In genomic region chr2:86732837-86733236, GRCh38 we compare ENCODE assay signal across 10 cellular contexts. TPM values are rescaled to one million over a fixed set of nuclear protein-coding genes. Genes with fewer than 3 reads are reported as not detected.
DNase-seq lines count a peak whose midpoint lies in the region; ATAC-seq, FAIRE-seq and TF ChIP-seq lines count a peak whose summit lies in the region.
"Not testable (repeated sequence)": the region's sequence is repeated elsewhere in the genome, so short reads cannot be mapped to it uniquely, and the experiment has no call there.
"Had no signal": no experiment of that assay in that cellular context is flagged by ENCODE, and none has a peak within 500 bp of the region (broad histone marks: within the 10 kb centered on the region; RNA-seq: fewer than 3 reads in every experiment).

No MANE protein-coding gene starts in this region.

- H3K23ac ChIP-seq in IMR-90 (ENCODE audit: low read depth, low read length): not testable (repeated sequence)

- not testable (repeated sequence) for H3K4ac ChIP-seq in IMR-90 (ENCODE audit: low read depth, low read length)

- H3K79me2 ChIP-seq in HepG2 (ENCODE audit: insufficient read depth, low read length): peaks cover 11% of the 10 kb centered on the region

- H3K4me3 ChIP-seq in IMR-90 (ENCODE audit: insufficient read depth, low read depth, low read length); HepG2 (replicated peaks in 1 of 3; ENCODE audit: insufficient read depth in 1 of 3, low read depth in 2 of 3, low read length in 3 of 3); right lobe of liver: not testable (repeated sequence)

- H4K5ac ChIP-seq in IMR-90 (ENCODE audit: low read depth, low read length): not testable (repeated sequence)

- not testable (repeated sequence) for H3K79me1 ChIP-seq in IMR-90 (ENCODE audit: low read depth in 1 of 2, low read length in 2 of 2)

- not testable (repeated sequence) for H2AFZ ChIP-seq in IMR-90 (replicated peaks; ENCODE audit: low read length, poor library complexity); HepG2 (ENCODE audit: low read length)

- not testable (repeated sequence) for H2AK9ac ChIP-seq in IMR-90 (replicated peaks; ENCODE audit: low read depth, low read length, poor library complexity)

- not testable (repeated sequence) for H4K91ac ChIP-seq in IMR-90 (ENCODE audit: insufficient read depth, low read depth, low read length)

- TF ChIP-seq POLR2A in IMR-90 (IDR thresholded peaks at IDR 0.05; ENCODE audit: low read depth, low read length); HepG2 (IDR thresholded peaks at IDR 0.05; ENCODE audit: insufficient read depth in 1 of 2, low read depth in 2 of 2, low read length in 2 of 2); right lobe of liver (IDR thresholded peaks at IDR 0.05): not testable (repeated sequence)

- H3K9me3 ChIP-seq in IMR-90 (ENCODE audit: control insufficient read depth, insufficient read depth, low read length); HepG2 (ENCODE audit: low read length); right lobe of liver: not testable (repeated sequence)

- H2BK5ac ChIP-seq in IMR-90 (ENCODE audit: low read depth, low read length, poor library complexity, severe bottlenecking): not testable (repeated sequence)

- TF ChIP-seq RAD21 in IMR-90 (IDR thresholded peaks at IDR 0.05; ENCODE audit: low read length); HepG2 (CRISPR knock-in tag; IDR thresholded peaks at IDR 0.05): not testable (repeated sequence)

- not testable (repeated sequence) for H3K4me1 ChIP-seq in IMR-90 (ENCODE audit: control insufficient read depth, insufficient read depth, low read length); HepG2 (ENCODE audit: insufficient read depth, low read length)
- H3K4me1 ChIP-seq in right lobe of liver: peaks cover 0 to 12% (median 0%) of the 10 kb centered on the region in 4 donors

- not testable (repeated sequence) for H3K27ac ChIP-seq in IMR-90 (ENCODE audit: insufficient read depth, low read length); HepG2 (ENCODE audit: extremely low read length, insufficient read depth, low read length); right lobe of liver

- ATAC-seq in IMR-90 (ENCODE audit: low read depth) (peak; percentile 21; the same call in 1 of the 2 replicates), left lobe of liver (peak; percentile 71), HepG2 (peak; percentile 77), right lobe of liver (peak; percentile 69 to 84 (median 74))

- not testable (repeated sequence) for H4K8ac ChIP-seq in IMR-90 (ENCODE audit: low read depth in 2 of 2, low read length in 2 of 2)

- TF ChIP-seq CTCF in IMR-90 (conservative IDR thresholded peaks at IDR 0.05; ENCODE audit: low read depth, low read length); HepG2 (CRISPR knock-in tag; IDR thresholded peaks at IDR 0.05); right lobe of liver (IDR thresholded peaks at IDR 0.05): not testable (repeated sequence)

- H3K56ac ChIP-seq in IMR-90 (ENCODE audit: extremely low read depth, insufficient read depth, low read length): not testable (repeated sequence)

- TF ChIP-seq EP300 in HepG2 (IDR thresholded peaks at IDR 0.05; ENCODE audit: low read depth in 2 of 2, low read length in 2 of 2); HepG2 (CRISPR knock-in tag; IDR thresholded peaks at IDR 0.05; ENCODE audit: borderline replicate concordance): not testable (repeated sequence)

- not testable (repeated sequence) for H2BK20ac ChIP-seq in IMR-90 (ENCODE audit: low read depth, low read length)

- H3K4me2 ChIP-seq in IMR-90 (ENCODE audit: low read depth, low read length); HepG2 (ENCODE audit: low read depth, low read length): not testable (repeated sequence)

- H3K14ac ChIP-seq in IMR-90 (replicated peaks; ENCODE audit: low read depth, low read length): not testable (repeated sequence)

- H3K27me3 ChIP-seq in IMR-90 (ENCODE audit: control insufficient read depth, insufficient read depth, low read length); HepG2 (ENCODE audit: control insufficient read depth in 1 of 2, insufficient read depth in 2 of 2, low read length in 2 of 2); right lobe of liver: not testable (repeated sequence)

- not testable (repeated sequence) for H2AK5ac ChIP-seq in IMR-90 (ENCODE audit: low read depth, low read length)

- dilution Hi-C loops in IMR-90 (cut with HindIII; ENCODE audit: low sequenced_read_pairs, unreplicated experiment): not testable (repeated sequence)

- in situ Hi-C loops in IMR-90 (cut with MboI; ENCODE audit: low sequenced_read_pairs); HepG2 (cut with HindIII; ENCODE audit: extremely low pct_ligation_motif_present, low pct_unique_long_range_greater_than_20kb): not testable (repeated sequence)

- CTCF ChIA-PET in IMR-90 (lab: Yijun Ruan, JAX); HepG2 (lab: Yijun Ruan, JAX; ENCODE audit: low intra/inter-chr PET ratio, low total read pairs): not testable (repeated sequence)

- H2BK15ac ChIP-seq in IMR-90 (ENCODE audit: low read depth, low read length): not testable (repeated sequence)

- not testable (repeated sequence) for H3K9ac ChIP-seq in IMR-90 (ENCODE audit: low read depth, low read length); HepG2 (ENCODE audit: insufficient read depth, low read depth, low read length)

- BruUV-seq in IMR-90 (replicated peaks; lab: Mats Ljungman, UMichigan); HepG2 (replicated peaks; lab: Mats Ljungman, UMichigan): not testable (repeated sequence)

- POLR2A ChIA-PET in IMR-90 (lab: Charles Lee; ENCODE audit: unreplicated experiment); HepG2 (lab: Yijun Ruan, JAX): not testable (repeated sequence)

- not testable (repeated sequence) for H3K9me1 ChIP-seq in IMR-90 (ENCODE audit: insufficient read depth, low read length)

- H2BK120ac ChIP-seq in IMR-90 (ENCODE audit: low read depth, low read length): not testable (repeated sequence)

- intact Hi-C loops in IMR-90 (cut with micrococcal nuclease); HepG2 (cut with micrococcal nuclease; ENCODE audit: unreplicated experiment); right lobe of liver (cut with DNase I): not testable (repeated sequence)

- not testable (repeated sequence) for FAIRE-seq in HepG2 (lab: Jason Lieb, UNC)

- H3K36me3 ChIP-seq in IMR-90 (ENCODE audit: control insufficient read depth, insufficient read depth, low read length); HepG2 (replicated peaks in 1 of 2; ENCODE audit: control insufficient read depth in 1 of 2, insufficient read depth in 2 of 2, low read length in 2 of 2); right lobe of liver: not testable (repeated sequence)

- H4K20me1 ChIP-seq in IMR-90 (ENCODE audit: insufficient read depth, low read length); HepG2 (ENCODE audit: insufficient read depth, low read length): not testable (repeated sequence)

- not testable (repeated sequence) for H3K18ac ChIP-seq in IMR-90 (ENCODE audit: low read depth, low read length)

- not testable (repeated sequence) for DNase-seq in IMR-90; left lobe of liver (ENCODE audit: low spot score); HepG2 (ENCODE audit: low spot score); right lobe of liver

RNA-seq across cellular contexts. Expression of gene RMND5A, which starts 12.7 kb away (rescaled TPM):
- total RNA-seq in IMR-90 (2012; rRNA removed): 16.0 and 17.8 TPM in 2 replicates
- 5.1 and 5.8 TPM in 2 replicates for polyA plus RNA-seq in IMR-90 (2012; rRNA removed)
- polyA plus RNA-seq in IMR-90 (2012; cell fraction: cytosol; rRNA removed): 1.4 and 2.4 TPM in 2 replicates
- polyA plus RNA-seq in IMR-90 (2012; cell fraction: nucleus; rRNA removed; ENCODE audit: low replicate concordance): 0.87 and 3.2 TPM in 2 replicates
- total RNA-seq in left lobe of liver: 42.5 TPM
- 66.4 and 108 TPM in 2 replicates for total RNA-seq in HepG2 (2016; rRNA removed; fragmentation: Illumina TruSeq; extraction: Trizol)
- total RNA-seq in HepG2 (2016; cell fraction: cytosol; rRNA removed; fragmentation: Illumina TruSeq; extraction: Trizol; ENCODE audit: low read depth): 6.8 and 8.0 TPM in 2 replicates
- total RNA-seq in HepG2 (2016; cell fraction: insoluble cytoplasmic fraction; rRNA removed; fragmentation: Illumina TruSeq; extraction: Trizol): 66.9 and 102 TPM in 2 replicates
- 26.4 and 27.1 TPM in 2 replicates for total RNA-seq in HepG2 (2016; cell fraction: membrane; rRNA removed; fragmentation: Illumina TruSeq; extraction: Trizol)
- total RNA-seq in HepG2 (2016; cell fraction: nucleus; rRNA removed; fragmentation: Illumina TruSeq; extraction: Trizol): 37.8 and 39.3 TPM in 2 replicates
- polyA plus RNA-seq in HepG2 (2011; rRNA removed): 27.3 and 31.0 TPM in 2 replicates
- polyA plus RNA-seq in HepG2 (2011; cell fraction: cytosol; rRNA removed): 23.0 and 32.3 TPM in 2 replicates
- 13.2 and 16.8 TPM in 2 replicates for polyA plus RNA-seq in HepG2 (2011; cell fraction: nucleus; rRNA removed)
- polyA plus RNA-seq in HepG2 (2012): 32.6 and 37.2 TPM in 2 replicates
- polyA plus RNA-seq in HepG2 (2016; cell fraction: cytosol; fragmentation: Illumina TruSeq; extraction: Trizol; ENCODE audit: low read depth): 2.5 and 3.5 TPM in 2 replicates
- polyA plus RNA-seq in HepG2 (2016; cell fraction: insoluble cytoplasmic fraction; fragmentation: Illumina TruSeq; extraction: Trizol; ENCODE audit: low read depth): 62.4 and 63.9 TPM in 2 replicates
- 11.9 and 14.5 TPM in 2 replicates for polyA plus RNA-seq in HepG2 (2016; cell fraction: membrane; fragmentation: Illumina TruSeq; extraction: Trizol; ENCODE audit: low read depth)
- polyA plus RNA-seq in HepG2 (2016; cell fraction: nucleus; fragmentation: Illumina TruSeq; extraction: Trizol; ENCODE audit: insufficient read depth, low read depth): 27.7 and 40.2 TPM in 2 replicates
- 70.4 and 98.0 TPM in 2 replicates for polyA minus RNA-seq in HepG2 (2011; rRNA and poly(A)+ RNA removed; ENCODE audit: low replicate concordance)
- polyA minus RNA-seq in HepG2 (2011; cell fraction: cytosol; rRNA and poly(A)+ RNA removed): 69.4 and 79.3 TPM in 2 replicates
- polyA minus RNA-seq in HepG2 (2011; cell fraction: nucleus; rRNA and poly(A)+ RNA removed): 46.7 and 61.4 TPM in 2 replicates
- total RNA-seq in right lobe of liver: 10 to 100 TPM; 22.2 to 45.6 (median 33.8) TPM

RNA-seq across cellular contexts. Expression of gene CD8A, which starts 57.9 kb away (rescaled TPM):
- total RNA-seq in IMR-90 (2012; rRNA removed): not detected in 2 replicates
- not detected in 2 replicates for polyA plus RNA-seq in IMR-90 (2012; rRNA removed)
- not detected in 2 replicates for polyA plus RNA-seq in IMR-90 (2012; cell fraction: cytosol; rRNA removed)
- polyA plus RNA-seq in IMR-90 (2012; cell fraction: nucleus; rRNA removed; ENCODE audit: low replicate concordance): not detected in 2 replicates
- total RNA-seq in left lobe of liver: 0.81 TPM
- not detected in 2 replicates for total RNA-seq in HepG2 (2016; rRNA removed; fragmentation: Illumina TruSeq; extraction: Trizol)
- total RNA-seq in HepG2 (2016; cell fraction: cytosol; rRNA removed; fragmentation: Illumina TruSeq; extraction: Trizol; ENCODE audit: low read depth): not detected in 2 replicates
- total RNA-seq in HepG2 (2016; cell fraction: insoluble cytoplasmic fraction; rRNA removed; fragmentation: Illumina TruSeq; extraction: Trizol): 0.10 TPM in 1 of 2 replicates, not detected in the other
- total RNA-seq in HepG2 (2016; cell fraction: membrane; rRNA removed; fragmentation: Illumina TruSeq; extraction: Trizol): 0.06 TPM in 1 of 2 replicates, not detected in the other
- total RNA-seq in HepG2 (2016; cell fraction: nucleus; rRNA removed; fragmentation: Illumina TruSeq; extraction: Trizol): not detected in 2 replicates
- polyA plus RNA-seq in HepG2 (2011; rRNA removed): 0.09 TPM in 2 replicates
- polyA plus RNA-seq in HepG2 (2011; cell fraction: cytosol; rRNA removed): 0.05 and 0.09 TPM in 2 replicates
- 0.09 and 0.13 TPM in 2 replicates for polyA plus RNA-seq in HepG2 (2011; cell fraction: nucleus; rRNA removed)
- 0.04 and 0.23 TPM in 2 replicates for polyA plus RNA-seq in HepG2 (2012)
- polyA plus RNA-seq in HepG2 (2016; cell fraction: cytosol; fragmentation: Illumina TruSeq; extraction: Trizol; ENCODE audit: low read depth): not detected in 2 replicates
- 0.10 TPM in 1 of 2 replicates, not detected in the other for polyA plus RNA-seq in HepG2 (2016; cell fraction: insoluble cytoplasmic fraction; fragmentation: Illumina TruSeq; extraction: Trizol; ENCODE audit: low read depth)
- not detected in 2 replicates for polyA plus RNA-seq in HepG2 (2016; cell fraction: membrane; fragmentation: Illumina TruSeq; extraction: Trizol; ENCODE audit: low read depth)
- not detected in 2 replicates for polyA plus RNA-seq in HepG2 (2016; cell fraction: nucleus; fragmentation: Illumina TruSeq; extraction: Trizol; ENCODE audit: insufficient read depth, low read depth)
- not detected in 2 replicates for polyA minus RNA-seq in HepG2 (2011; rRNA and poly(A)+ RNA removed; ENCODE audit: low replicate concordance)
- not detected in 2 replicates for polyA minus RNA-seq in HepG2 (2011; cell fraction: cytosol; rRNA and poly(A)+ RNA removed)
- polyA minus RNA-seq in HepG2 (2011; cell fraction: nucleus; rRNA and poly(A)+ RNA removed): not detected in 2 replicates
- total RNA-seq in right lobe of liver: 1 to 10 TPM in 1 of 6 experiments, under 1 TPM in 5; 0.26 to 1.1 (median 0.61) TPM
- total RNA-seq: A172; A673; CD4-positive, CD25-positive, alpha-beta regulatory T cell; Daoy had no signal
- polyA plus RNA-seq: AG04450, BJ had no signal

Comparison
In these comparisons a context has a peak if more than half of its experiments do, and no peak if none do; other contexts are left out.
1. ATAC-seq: peak in every context shown above with its lines; median percentile 77 in HepG2; 74 in right lobe of liver; 71 in left lobe of liver; 21 in IMR-90.